1 cellular context compared by ENCODE assay signal in the genomic region with DNA sequence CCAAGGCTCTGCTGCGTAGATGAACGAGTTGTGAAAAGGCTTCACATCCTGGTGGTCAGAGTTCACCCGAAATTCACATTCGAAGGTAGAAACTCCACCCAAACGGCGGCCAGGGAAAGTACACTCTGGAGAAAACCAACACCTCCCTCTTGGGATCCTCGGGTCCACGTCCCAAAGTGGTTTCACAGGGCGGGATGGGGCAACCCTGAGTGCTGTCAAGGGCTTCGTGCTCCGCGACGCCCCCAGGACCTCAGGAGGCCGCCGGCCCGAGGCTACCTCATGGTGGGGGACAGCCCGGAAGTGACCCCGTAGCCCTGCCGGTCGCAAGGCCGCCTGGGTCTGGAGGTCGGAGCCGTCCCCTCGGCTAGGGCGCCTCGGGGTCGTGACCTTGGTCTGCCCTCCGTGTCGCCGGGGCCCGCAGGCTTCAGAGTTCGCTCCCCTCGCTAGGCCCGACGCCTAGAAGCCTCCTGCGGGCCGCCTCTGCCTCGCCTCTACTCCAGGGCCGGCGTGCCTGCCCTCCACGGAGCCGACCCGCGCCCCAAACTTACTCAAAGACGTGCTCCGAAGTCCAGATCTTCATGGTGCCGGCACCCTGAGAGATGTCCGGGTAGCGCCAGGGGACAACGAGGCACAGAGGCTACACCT.
TF ChIP-seq lines count a peak whose summit lies in the region.

A gene (minus strand): TSS at position 636 of the 645 bp plus-strand sequence. CDS start 56 bp downstream, at position 580.

TF ChIP-seq in IMR-90, 13 proteins besides CTCF, POLR2A, EP300 and RAD21 (continued from another document):
- TF ChIP-seq, protein P1, sequence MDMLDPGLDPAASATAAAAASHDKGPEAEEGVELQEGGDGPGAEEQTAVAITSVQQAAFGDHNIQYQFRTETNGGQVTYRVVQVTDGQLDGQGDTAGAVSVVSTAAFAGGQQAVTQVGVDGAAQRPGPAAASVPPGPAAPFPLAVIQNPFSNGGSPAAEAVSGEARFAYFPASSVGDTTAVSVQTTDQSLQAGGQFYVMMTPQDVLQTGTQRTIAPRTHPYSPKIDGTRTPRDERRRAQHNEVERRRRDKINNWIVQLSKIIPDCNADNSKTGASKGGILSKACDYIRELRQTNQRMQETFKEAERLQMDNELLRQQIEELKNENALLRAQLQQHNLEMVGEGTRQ (IDR thresholded peaks at IDR 0.05; ENCODE audit: low read depth, low read length), result no peak
- TF ChIP-seq MAFK (IDR thresholded peaks at IDR 0.05; ENCODE audit: low read depth, low read length), result no peak
TF ChIP-seq in IMR-90: peak in this region for 0.
